8 cellular contexts compared by ENCODE assay signal in the genomic region with DNA sequence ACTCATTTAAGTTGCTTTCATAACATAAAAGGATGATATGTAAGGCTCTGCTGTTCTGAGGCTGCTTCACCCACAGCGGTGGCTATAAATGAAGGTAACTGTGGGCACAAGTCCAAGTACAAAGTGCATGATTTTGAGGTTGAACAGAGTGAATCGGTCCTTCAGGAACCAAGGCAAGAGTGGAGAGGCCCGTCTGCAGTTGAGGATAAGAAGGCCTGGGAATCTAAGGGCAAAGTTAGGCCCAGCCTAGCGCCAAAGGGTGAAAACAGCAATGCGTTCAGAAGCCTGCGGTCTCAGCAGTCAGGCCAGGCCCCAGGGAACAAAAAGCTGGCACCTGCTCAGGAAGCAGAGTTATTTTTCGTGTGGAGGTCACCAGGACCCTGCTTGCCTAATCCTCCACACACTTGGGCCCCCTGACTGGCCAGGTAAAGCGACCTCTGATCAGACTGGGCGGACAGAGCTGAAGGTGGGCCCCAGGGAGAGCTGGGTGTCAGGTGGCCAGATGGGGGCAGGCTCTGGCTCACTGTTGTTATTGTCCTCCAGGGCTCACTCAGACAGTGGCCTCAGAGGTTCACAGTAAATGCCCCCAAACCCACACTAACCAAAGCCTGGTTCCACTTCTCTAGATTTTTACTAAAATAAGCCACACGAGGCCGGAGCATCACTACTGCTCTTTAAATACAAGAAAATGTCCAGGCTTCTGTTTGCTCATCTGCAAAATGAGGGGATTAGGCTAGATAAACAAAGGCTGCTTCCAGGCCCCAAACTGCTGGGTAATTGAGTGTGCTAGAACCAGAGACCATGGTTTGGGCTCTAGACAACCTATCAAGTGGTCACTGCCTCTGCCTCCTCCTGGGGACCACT. TPM values are rescaled to one million over a fixed set of nuclear protein-coding genes. Genes with fewer than 3 reads are reported as not detected.
DNase-seq lines count a peak whose midpoint lies in the region; ATAC-seq and TF ChIP-seq lines count a peak whose summit lies in the region.

No MANE protein-coding gene starts in this region.

- TF ChIP-seq CTCF in LNCaP clone FGC (IDR thresholded peaks at IDR 0.05; ENCODE audit: control insufficient read depth, extremely low read depth, insufficient read depth): no peak
- TF ChIP-seq CTCF in nephron (IDR thresholded peaks at IDR 0.05; ENCODE audit: unreplicated experiment in 3 of 3): no peak
- no peak for TF ChIP-seq CTCF in A673 (conservative IDR thresholded peaks at IDR 0.05; ENCODE audit: low read depth, low read length)

- BruUV-seq in A673 (replicated peaks; lab: Mats Ljungman, UMichigan): no TSS peak

- H3K36me3 ChIP-seq in A673 (ENCODE audit: insufficient read depth, low read length, poor library complexity, severe bottlenecking): no peaks in the 10 kb centered on the region

- DNase-seq in LNCaP clone FGC (ENCODE audit: low read depth): peak; percentile 14
- DNase-seq in GF-D8 (lab: John Stamatoyannopoulos, UW): no peak
- no peak for DNase-seq in A673 (ENCODE audit: low spot score)
- no peak for DNase-seq in NCI-H1930 (lab: John Stamatoyannopoulos, UW)
- no peak for DNase-seq in activated effector memory CD4-positive, alpha-beta T cell treated with Interleukin-2 at 50 U/mL for 16 hours

- H3K27ac ChIP-seq in A673 (ENCODE audit: low read depth, low read length, poor library complexity, severe bottlenecking): no peak overlapping the region

- no peaks in the 10 kb centered on the region for H3K9me3 Mint-ChIP-seq in dendritic cell treated with granulocyte-macrophage colony-stimulating factor and Interleukin-4, amounts not matched to agents 40 ng/mL and 50 ng/mL, for 4 days
- peaks cover 10% of the 10 kb centered on the region for H3K9me3 Mint-ChIP-seq in nephron

- no peak overlapping the region for H3K4me3 Mint-ChIP-seq in dendritic cell treated with granulocyte-macrophage colony-stimulating factor and Interleukin-4, amounts not matched to agents 40 ng/mL and 50 ng/mL, for 4 days
- no peak overlapping the region for H3K4me3 Mint-ChIP-seq in nephron

- H3K4me3 ChIP-seq in LNCaP clone FGC (ENCODE audit: low read depth, low read length) (no peak overlapping the region), A673 (ENCODE audit: low read depth, low read length, poor library complexity, severe bottlenecking) (no peak overlapping the region)

- peaks cover 25% of the 10 kb centered on the region for H3K36me3 Mint-ChIP-seq in dendritic cell treated with granulocyte-macrophage colony-stimulating factor and Interleukin-4, amounts not matched to agents 40 ng/mL and 50 ng/mL, for 4 days (ENCODE audit: low read depth)
- H3K36me3 Mint-ChIP-seq in nephron (ENCODE audit: low read depth): peaks cover 28% of the 10 kb centered on the region

- H3K27ac Mint-ChIP-seq in dendritic cell treated with granulocyte-macrophage colony-stimulating factor and Interleukin-4, amounts not matched to agents 40 ng/mL and 50 ng/mL, for 4 days: peak overlapping the region; percentile 61
- H3K27ac Mint-ChIP-seq in nephron: peak overlapping the region; percentile 95 to 97 (median 96)

- CTCF ChIA-PET in A673 (lab: Charles Lee): no interaction called here

- intact Hi-C loops in dendritic cell treated with granulocyte-macrophage colony-stimulating factor and Interleukin-4, amounts not matched to agents 40 ng/mL and 50 ng/mL, for 4 days (cut with micrococcal nuclease): no loop called here
- intact Hi-C loops in A673 (cut with micrococcal nuclease; ENCODE audit: unreplicated experiment): no loop called here

- H3K4me1 ChIP-seq in A673 (ENCODE audit: insufficient read depth, low read length, poor library complexity, severe bottlenecking): peaks cover 34% of the 10 kb centered on the region

- peaks cover 52% of the 10 kb centered on the region for H3K4me1 Mint-ChIP-seq in dendritic cell treated with granulocyte-macrophage colony-stimulating factor and Interleukin-4, amounts not matched to agents 40 ng/mL and 50 ng/mL, for 4 days (ENCODE audit: low read depth)
- peaks cover 50% of the 10 kb centered on the region for H3K4me1 Mint-ChIP-seq in nephron

- POLR2A ChIA-PET in A673 (lab: Charles Lee; ENCODE audit: low non-redundant PET): no interaction called here

- no peaks in the 10 kb centered on the region for H3K27me3 ChIP-seq in A673 (replicated peaks; ENCODE audit: insufficient read depth, low read depth, low read length, poor library complexity)

- ATAC-seq in GM18909 (IDR thresholded peaks at IDR 0.05; ENCODE audit: poor library complexity, unreplicated experiment): peak; percentile 55

- H3K27me3 Mint-ChIP-seq in dendritic cell treated with granulocyte-macrophage colony-stimulating factor and Interleukin-4, amounts not matched to agents 40 ng/mL and 50 ng/mL, for 4 days: no peaks in the 10 kb centered on the region
- H3K27me3 Mint-ChIP-seq in nephron (ENCODE audit: low read depth): no peaks in the 10 kb centered on the region

- no peaks in the 10 kb centered on the region for H3K9me3 ChIP-seq in A673 (ENCODE audit: low read depth, low read length, poor library complexity, severe bottlenecking)

RNA-seq across cellular contexts. Expression of a gene that starts 46.4 kb away (rescaled TPM):
- 16.1 and 17.5 TPM in 2 replicates for total RNA-seq in A673 (2021)
